In the genomic region with DNA sequence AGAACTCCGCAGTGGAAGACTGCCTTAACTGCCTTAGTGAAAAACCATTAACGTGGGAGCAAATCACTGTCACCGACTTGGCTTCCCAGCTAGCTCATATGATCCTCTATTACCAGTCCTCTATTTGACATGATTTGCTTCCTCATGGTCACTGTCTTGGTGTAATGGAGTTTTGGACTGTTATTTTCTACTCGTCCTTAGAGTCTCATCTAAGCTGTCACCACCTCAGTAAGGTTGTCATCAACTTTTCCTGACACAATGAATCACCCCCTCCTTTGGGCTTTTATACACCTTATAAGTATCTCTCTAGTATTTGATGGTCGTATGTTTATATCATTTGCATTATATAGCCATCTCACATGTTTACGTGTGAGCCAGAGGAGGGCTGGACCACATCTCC, we compare ENCODE assay signal across 15 cellular contexts.
"Had no signal": no experiment of that assay in that cellular context is flagged by ENCODE, and none has a peak within 500 bp of the region (broad histone marks: within the 10 kb centered on the region; RNA-seq: fewer than 3 reads in every experiment).

No MANE protein-coding gene starts in this region.

- H3K9me3 Mint-ChIP-seq: natural killer cell had no signal

- H3K4me3 ChIP-seq: dorsolateral prefrontal cortex, lung, mucosa of descending colon, sigmoid colon, skin epidermis, suprapubic skin, tibial artery, upper lobe of right lung had no signal

- H3K4me3 Mint-ChIP-seq: natural killer cell, neural crest cell had no signal

- H3K27ac ChIP-seq: dorsolateral prefrontal cortex, sigmoid colon, suprapubic skin, tibial artery, upper lobe of right lung had no signal

- H3K4me1 ChIP-seq: upper lobe of right lung had no signal

- H3K27ac Mint-ChIP-seq: natural killer cell had no signal

- H3K9me3 ChIP-seq: mucosa of descending colon, sigmoid colon, suprapubic skin, tibial artery, upper lobe of right lung had no signal

- H3K36me3 Mint-ChIP-seq: natural killer cell had no signal

- H3K27me3 ChIP-seq: dorsolateral prefrontal cortex, sigmoid colon, suprapubic skin, tibial artery, upper lobe of right lung had no signal

- H3K4me1 Mint-ChIP-seq: natural killer cell, neural crest cell had no signal

- DNase-seq: central memory CD4-positive, alpha-beta T cell; cortex of kidney; effector CD8-positive, alpha-beta T cell; islet precursor cell; natural killer cell; sigmoid colon; stimulated activated naive CD4-positive, alpha-beta T cell had no signal

- ATAC-seq: natural killer cell had no signal

- H3K36me3 ChIP-seq: sigmoid colon, suprapubic skin, tibial artery, upper lobe of right lung had no signal
